34 cellular contexts compared by ENCODE assay signal in the genomic region with DNA sequence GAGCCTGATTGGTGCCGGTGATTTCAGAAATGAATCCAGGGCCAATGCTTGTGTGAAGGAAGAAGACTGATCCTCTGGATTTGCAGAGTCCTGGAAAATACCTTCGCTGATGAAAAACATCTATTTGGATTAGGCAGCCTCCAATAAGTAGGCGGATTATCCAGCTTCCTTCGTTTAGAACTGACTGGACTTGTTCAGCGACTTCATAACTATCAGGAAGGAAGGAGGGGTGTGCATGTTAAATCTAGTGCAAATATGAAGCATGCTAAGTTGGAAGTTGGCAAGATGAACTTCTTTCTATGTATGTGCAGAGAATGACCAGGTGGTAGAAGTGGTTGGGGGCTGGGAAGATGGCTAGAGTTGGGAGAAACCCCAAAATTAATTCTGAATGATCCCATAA. TPM values are rescaled to one million over a fixed set of nuclear protein-coding genes. Genes with fewer than 3 reads are reported as not detected.
"Had no signal": no experiment of that assay in that cellular context is flagged by ENCODE, and none has a peak within 500 bp of the region (broad histone marks: within the 10 kb centered on the region; RNA-seq: fewer than 3 reads in every experiment).

No MANE protein-coding gene starts in this region.

- H3K4me1 ChIP-seq: esophagus muscularis mucosa, foreskin keratinocyte, gastroesophageal sphincter, heart left ventricle, left lung, pancreas, right atrium auricular region, stomach had no signal

- FAIRE-seq: colon, islet of Langerhans, pancreas, urothelium cell line had no signal

- H3K4me3 ChIP-seq: dorsolateral prefrontal cortex, esophagus muscularis mucosa, gastroesophageal sphincter, heart left ventricle, left lung, mucosa of descending colon, pancreas, right atrium auricular region, stomach, thyroid gland had no signal

- H3K27me3 ChIP-seq: neutrophil, pancreas, right atrium auricular region, thyroid gland had no signal

- H3K9me3 ChIP-seq: esophagus muscularis mucosa, gastroesophageal sphincter, heart left ventricle, left lung, mucosa of descending colon, neutrophil, pancreas, right atrium auricular region, stomach, thyroid gland had no signal

- DNase-seq: dorsolateral prefrontal cortex; effector CD4-positive, alpha-beta T cell; foreskin keratinocyte; heart left ventricle; hippocampal formation; left cardiac atrium; left lung; mucosa of descending colon; naive B cell; pancreas; stimulated activated CD4-positive, alpha-beta T cell treated with anti-CD3 and anti-CD28 coated beads, Interleukin-2, amount 100 ng/mL, for 24 hours; stimulated activated CD4-positive, alpha-beta T cell treated with anti-CD3 and anti-CD28 coated beads, Interleukin-4, amount 100 ng/mL, for 24 hours; stimulated activated naive CD4-positive, alpha-beta T cell treated with Interleukin-2 at 50 U/mL for 16 hours; stomach; thyroid gland; trophoblast cell had no signal

- H3K36me3 ChIP-seq: esophagus muscularis mucosa, gastroesophageal sphincter, heart left ventricle, left lung, neutrophil, pancreas, right atrium auricular region, stomach, thyroid gland had no signal

- H3K27ac ChIP-seq: dorsolateral prefrontal cortex, epithelial cell of prostate, esophagus muscularis mucosa, foreskin keratinocyte, gastroesophageal sphincter, heart left ventricle, left lung, neutrophil, pancreas, right atrium auricular region, stomach, thyroid gland had no signal

RNA-seq across cellular contexts. Expression of gene NKX2-3, which starts 41.1 kb away (rescaled TPM):
- total RNA-seq: dorsolateral prefrontal cortex; fibroblast of lung; foreskin keratinocyte; heart left ventricle; kidney epithelial cell; left cardiac atrium; left lung; lower leg skin; lung microvascular endothelial cell; mesothelial cell of epicardium; natural killer cell treated with Interleukin-12 subunit alpha and Interleukin-12 subunit beta and Interleukin-15 and Interleukin-18, amount 100 ng/mL, for 72 hours; neural crest cell; posterior vena cava; right atrium auricular region; sciatic nerve; subcutaneous adipose tissue had no signal
- polyA plus RNA-seq: fibroblast of lung, foreskin keratinocyte, heart left ventricle had no signal
